ENCODE assay signal across 10 cellular contexts in the genomic region with DNA sequence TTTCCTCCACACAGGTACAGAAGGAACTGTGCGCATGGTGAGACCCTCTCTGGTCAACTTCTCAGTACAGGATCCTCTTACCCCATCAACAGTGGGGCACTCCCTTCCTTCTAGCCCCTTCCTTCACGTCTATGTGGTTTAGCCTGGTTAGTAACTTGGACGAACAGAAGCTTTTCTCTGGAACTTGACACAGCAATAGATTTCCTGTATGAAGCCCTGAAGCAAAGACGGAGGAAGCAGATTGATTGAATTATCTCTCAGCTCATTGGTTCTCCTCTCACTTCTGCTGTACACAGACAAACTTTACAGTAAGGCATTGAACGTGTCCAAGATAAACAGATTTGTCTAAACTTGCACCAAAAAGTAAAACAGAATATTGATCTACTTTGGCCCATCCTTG. TPM values are rescaled to one million over a fixed set of nuclear protein-coding genes. Genes with fewer than 3 reads are reported as not detected.
A peak's percentile ranks its signal among the peaks of the same experiment; 100 is the strongest.
DNase-seq lines count a peak whose midpoint lies in the region; ATAC-seq, FAIRE-seq and TF ChIP-seq lines count a peak whose summit lies in the region.
"Had no signal": no experiment of that assay in that cellular context is flagged by ENCODE, and none has a peak within 500 bp of the region (broad histone marks: within the 10 kb centered on the region; RNA-seq: fewer than 3 reads in every experiment).

A gene with protein sequence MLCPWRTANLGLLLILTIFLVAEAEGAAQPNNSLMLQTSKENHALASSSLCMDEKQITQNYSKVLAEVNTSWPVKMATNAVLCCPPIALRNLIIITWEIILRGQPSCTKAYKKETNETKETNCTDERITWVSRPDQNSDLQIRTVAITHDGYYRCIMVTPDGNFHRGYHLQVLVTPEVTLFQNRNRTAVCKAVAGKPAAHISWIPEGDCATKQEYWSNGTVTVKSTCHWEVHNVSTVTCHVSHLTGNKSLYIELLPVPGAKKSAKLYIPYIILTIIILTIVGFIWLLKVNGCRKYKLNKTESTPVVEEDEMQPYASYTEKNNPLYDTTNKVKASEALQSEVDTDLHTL (minus strand): TSS at position 210 of the 400 bp plus-strand sequence. CDS start 246 bp downstream, outside the sequence.

- no peaks in the 10 kb centered on the region for H3K79me2 ChIP-seq in smooth muscle cell (ENCODE audit: low read depth)

- no peak within 1 kb of the TSS for H3K9ac ChIP-seq in smooth muscle cell (ENCODE audit: low read depth)

- FAIRE-seq in GM19239 (lab: Jason Lieb, UNC) (peak; percentile 89), HTR-8/SVneo (lab: Jason Lieb, UNC) (no peak)

- no peak for ATAC-seq in GM18873 (IDR thresholded peaks at IDR 0.05; ENCODE audit: low FRiP score, unreplicated experiment)

- no peaks in the 10 kb centered on the region for H4K20me1 ChIP-seq in smooth muscle cell (ENCODE audit: low read depth)

- H3K27me3 Mint-ChIP-seq in T-helper 1 cell treated with Interleukin-12 subunit alpha and Interleukin-12 subunit beta and Interleukin-4 antibody, amounts not matched to agents 30 μg/mL and 1 μg/mL, for 36 hours (ENCODE audit: low read depth): no peaks in the 10 kb centered on the region

- no peaks in the 10 kb centered on the region for H3K36me3 ChIP-seq in esophagus (ENCODE audit: control insufficient read depth in 2 of 2, insufficient read depth in 2 of 2, low read length in 1 of 2)
- no peaks in the 10 kb centered on the region for H3K36me3 ChIP-seq in smooth muscle cell (ENCODE audit: low read depth)
- H3K36me3 ChIP-seq: tibial nerve had no signal

- CTCF ChIA-PET in RWPE1 (lab: Yijun Ruan, JAX): interaction anchor here (1.1 kb wide), 1 partner anchor 240 kb away, joined by 3 read pairs; no protein-coding TSS in a partner anchor

- H3F3A ChIP-seq in smooth muscle cell (ENCODE audit: low read depth): no peaks in the 10 kb centered on the region

- POLR2A ChIA-PET in RWPE1 (lab: Yijun Ruan, JAX; ENCODE audit: low non-redundant PET): no interaction called here

- H2AFZ ChIP-seq in smooth muscle cell (ENCODE audit: low read depth): peak within 1 kb of the TSS; percentile 69

- peak within 1 kb of the TSS; percentile 32 to 50 for H3K4me3 ChIP-seq in esophagus (ENCODE audit: low read depth in 1 of 2, low read length in 2 of 2)
- no peak within 1 kb of the TSS for H3K4me3 ChIP-seq in smooth muscle cell

- no peak within 1 kb of the TSS for H3K4me2 ChIP-seq in smooth muscle cell

- WGBS in esophagus, 2 donors: 20 to 39% methylated on average over 5 of the region's 5 CpGs
- 79% methylated on average over 5 of the region's 5 CpGs for WGBS in smooth muscle cell (ENCODE audit: low lambda C conversion rate)

- H3K9me3 ChIP-seq in esophagus (ENCODE audit: control insufficient read depth in 2 of 2, insufficient read depth in 1 of 2, low read depth in 1 of 2, low read length in 1 of 2) (no peaks in the 10 kb centered on the region), smooth muscle cell (replicated peaks; ENCODE audit: low read depth) (no peaks in the 10 kb centered on the region)
- H3K9me3 ChIP-seq: tibial nerve had no signal

- no peaks in the 10 kb centered on the region for H3K4me1 ChIP-seq in esophagus (ENCODE audit: control insufficient read depth in 2 of 2, insufficient read depth in 2 of 2, low read length in 1 of 2)
- H3K4me1 ChIP-seq in smooth muscle cell (ENCODE audit: low read depth): no peaks in the 10 kb centered on the region
- H3K4me1 ChIP-seq: tibial nerve had no signal

- no peaks in the 10 kb centered on the region for H3K9me3 Mint-ChIP-seq in T-helper 1 cell treated with Interleukin-12 subunit alpha and Interleukin-12 subunit beta and Interleukin-4 antibody, amounts not matched to agents 30 μg/mL and 1 μg/mL, for 36 hours
- H3K9me3 Mint-ChIP-seq: brain had no signal

- H3K4me3 Mint-ChIP-seq in T-helper 1 cell treated with Interleukin-12 subunit alpha and Interleukin-12 subunit beta and Interleukin-4 antibody, amounts not matched to agents 30 μg/mL and 1 μg/mL, for 36 hours: peak within 1 kb of the TSS; percentile 92
- H3K4me3 Mint-ChIP-seq: brain had no signal

- H3K27me3 ChIP-seq in esophagus (ENCODE audit: control insufficient read depth in 1 of 2, insufficient read depth in 2 of 2, low read length in 2 of 2) (no peaks in the 10 kb centered on the region), smooth muscle cell (ENCODE audit: low read depth) (peaks cover 15% of the 10 kb centered on the region)
- H3K27me3 ChIP-seq: tibial nerve had no signal

- H3K4me1 Mint-ChIP-seq in T-helper 1 cell treated with Interleukin-12 subunit alpha and Interleukin-12 subunit beta and Interleukin-4 antibody, amounts not matched to agents 30 μg/mL and 1 μg/mL, for 36 hours (ENCODE audit: low read depth): peaks cover 59% of the 10 kb centered on the region
- H3K4me1 Mint-ChIP-seq: brain had no signal

- peak within 1 kb of the TSS; percentile 79 for H3K27ac Mint-ChIP-seq in T-helper 1 cell treated with Interleukin-12 subunit alpha and Interleukin-12 subunit beta and Interleukin-4 antibody, amounts not matched to agents 30 μg/mL and 1 μg/mL, for 36 hours
- H3K27ac Mint-ChIP-seq: brain had no signal

- no peak for TF ChIP-seq CTCF in smooth muscle cell (IDR thresholded peaks at IDR 0.05; ENCODE audit: borderline replicate concordance, insufficient read depth, poor library complexity, severe bottlenecking)
- TF ChIP-seq CTCF in RWPE1 (conservative IDR thresholded peaks at IDR 0.05; ENCODE audit: low read depth): no peak

- H3K27ac ChIP-seq in esophagus (ENCODE audit: low read depth in 2 of 2, low read length in 1 of 2) (peak within 1 kb of the TSS in 1 of 2 donors; percentile 82), smooth muscle cell (ENCODE audit: low read depth) (no peak within 1 kb of the TSS), RWPE1 (no peak within 1 kb of the TSS)

- peaks cover 6% of the 10 kb centered on the region for H3K36me3 Mint-ChIP-seq in T-helper 1 cell treated with Interleukin-12 subunit alpha and Interleukin-12 subunit beta and Interleukin-4 antibody, amounts not matched to agents 30 μg/mL and 1 μg/mL, for 36 hours (ENCODE audit: low read depth)
- H3K36me3 Mint-ChIP-seq: brain had no signal

- DNase-seq in GM19239 (ENCODE audit: insufficient read length, low spot score): no peak
- DNase-seq in smooth muscle cell (lab: John Stamatoyannopoulos, UW; ENCODE audit: unreplicated experiment): no peak
- no peak for DNase-seq in SKM-1 treated with dmso at 0.1 percent for 144 hours (lab: John Stamatoyannopoulos, UW; ENCODE audit: unreplicated experiment)
- no peak for DNase-seq in HTR-8/SVneo (ENCODE audit: insufficient read length, low spot score)
- DNase-seq in RWPE1 (ENCODE audit: low spot score): no peak

RNA-seq across cellular contexts. Expression of the gene that starts here (rescaled TPM):
- 1 to 10 TPM; 1.5 to 2.2 TPM for polyA plus RNA-seq in esophagus
- 1.1 TPM in 1 of 2 replicates, not detected in the other for total RNA-seq in smooth muscle cell
- polyA plus RNA-seq in smooth muscle cell: not detected in 2 replicates
